Comparison of ENCODE assay signal across 8 cellular contexts in genomic region chr14:61569783-61570182, GRCh38.
DNase-seq lines count a peak whose midpoint lies in the region; ATAC-seq and TF ChIP-seq lines count a peak whose summit lies in the region.

No MANE protein-coding gene starts in this region.

- H2BK5ac ChIP-seq in trophoblast cell (ENCODE audit: low read depth, low read length, poor library complexity) (peak overlapping the region; percentile 90), mesendoderm (ENCODE audit: low read length) (no peak overlapping the region)

- peak overlapping the region; percentile 90 for H3K18ac ChIP-seq in trophoblast cell (ENCODE audit: low read length)
- no peak overlapping the region for H3K18ac ChIP-seq in mesendoderm (ENCODE audit: low read length)

- H3K9ac ChIP-seq in trophoblast cell (ENCODE audit: low read length), result no peak overlapping the region
- H3K9ac ChIP-seq in mesendoderm (ENCODE audit: low read length), result no peak overlapping the region

- TF ChIP-seq POLR2A in ovary (IDR thresholded peaks at IDR 0.05), result no peak

- TF ChIP-seq CTCF in coronary artery (IDR thresholded peaks at IDR 0.05) (no peak), ovary (IDR thresholded peaks at IDR 0.05) (no peak)

- H2BK15ac ChIP-seq in mesendoderm (replicated peaks; ENCODE audit: low read depth), result no peak overlapping the region

- no peak overlapping the region for H2AFZ ChIP-seq in trophoblast cell (ENCODE audit: insufficient read depth, low read length, poor library complexity)

- H3K4me1 ChIP-seq in trophoblast cell (ENCODE audit: control insufficient read depth in 1 of 2, insufficient read depth in 2 of 2, low read length in 2 of 2), result peaks cover 36 to 58% of the 10 kb centered on the region in 2 experiments
- H3K4me1 ChIP-seq in mesendoderm (ENCODE audit: control insufficient read depth, low read depth, low read length), result peaks cover 2% of the 10 kb centered on the region
- H3K4me1 ChIP-seq in ovary (ENCODE audit: insufficient read depth), result peaks cover 9% of the 10 kb centered on the region

- H3K56ac ChIP-seq in mesendoderm (ENCODE audit: low read length), result no peak overlapping the region

- H4K8ac ChIP-seq in trophoblast cell (ENCODE audit: low read depth, low read length) (peak overlapping the region; percentile 57), mesendoderm (ENCODE audit: low read depth, low read length) (no peak overlapping the region)

- H3K27ac ChIP-seq in coronary artery, result peak overlapping the region; percentile 47 to 72
- H3K27ac ChIP-seq in trophoblast cell (ENCODE audit: low read depth, low read length), result peak overlapping the region; percentile 83
- H3K27ac ChIP-seq in mesendoderm (ENCODE audit: low read depth, low read length), result no peak overlapping the region
- no peak overlapping the region for H3K27ac ChIP-seq in ovary

- no peak overlapping the region for H3K4me3 ChIP-seq in coronary artery
- H3K4me3 ChIP-seq in trophoblast cell (ENCODE audit: low read depth, low read length), result no peak overlapping the region
- no peak overlapping the region for H3K4me3 ChIP-seq in mesendoderm (ENCODE audit: low read length)
- H3K4me3 ChIP-seq in ovary, result no peak overlapping the region

- intact Hi-C loops in ovary (cut with DNase I), result loop anchor here in 2 of 4 donors (5.0 to 10.0 kb wide), 2 partner anchors 85 to 848 kb away; no protein-coding TSS in a partner anchor

- H3K79me2 ChIP-seq in trophoblast cell (ENCODE audit: control insufficient read depth, insufficient read depth, low read length, poor library complexity) (peaks cover 13% of the 10 kb centered on the region), mesendoderm (ENCODE audit: control insufficient read depth, insufficient read depth, low read length) (no peaks in the 10 kb centered on the region)

- DNase-seq in HCEC 1CT, result peak; percentile 78
- DNase-seq in SKM-1 treated with dmso at 0.1 percent for 144 hours (lab: John Stamatoyannopoulos, UW; ENCODE audit: unreplicated experiment), result peak; percentile 81
- DNase-seq in coronary artery (ENCODE audit: low spot score), result no peak
- DNase-seq in trophoblast cell, result peak in 1 of 2 donors; percentile 37
- no peak for DNase-seq in inferior parietal cortex (ENCODE audit: extremely low spot score)
- DNase-seq in mesendoderm, result no peak
- no peak for DNase-seq in ovary

- no peak overlapping the region for H4K12ac ChIP-seq in trophoblast cell (ENCODE audit: low read depth, low read length)

- ATAC-seq in GM18498 (IDR thresholded peaks at IDR 0.05; ENCODE audit: unreplicated experiment), result no peak

- H3K4ac ChIP-seq in trophoblast cell (ENCODE audit: low read depth, low read length) (peak overlapping the region; percentile 8), mesendoderm (ENCODE audit: low read depth, low read length) (no peak overlapping the region)

- no peak for TF ChIP-seq EP300 in ovary (IDR thresholded peaks at IDR 0.05)

- H2BK120ac ChIP-seq in trophoblast cell (ENCODE audit: insufficient read depth, low read length, poor library complexity) (peak overlapping the region; percentile 61), mesendoderm (ENCODE audit: low read depth, low read length) (no peak overlapping the region)

- H2AK5ac ChIP-seq in trophoblast cell (ENCODE audit: low read length) (peak overlapping the region; percentile 81), mesendoderm (ENCODE audit: low read length) (no peak overlapping the region)

- H3K79me1 ChIP-seq in trophoblast cell (ENCODE audit: low read length), result peaks cover 65% of the 10 kb centered on the region
- no peaks in the 10 kb centered on the region for H3K79me1 ChIP-seq in mesendoderm (ENCODE audit: low read length)

- no peak overlapping the region for H3K23ac ChIP-seq in trophoblast cell (ENCODE audit: low read length)
- no peak overlapping the region for H3K23ac ChIP-seq in mesendoderm (ENCODE audit: low read length)

- H3K9me3 ChIP-seq in trophoblast cell (ENCODE audit: insufficient read depth, low read depth, low read length), result no peaks in the 10 kb centered on the region
- H3K9me3 ChIP-seq in ovary, result no peaks in the 10 kb centered on the region

- H2BK12ac ChIP-seq in trophoblast cell (ENCODE audit: low read length), result peak overlapping the region; percentile 51

- H3K27me3 ChIP-seq in trophoblast cell (ENCODE audit: insufficient read depth, low read length) (no peaks in the 10 kb centered on the region), mesendoderm (ENCODE audit: insufficient read depth, low read length, poor library complexity) (no peaks in the 10 kb centered on the region), ovary (no peaks in the 10 kb centered on the region)

- H4K5ac ChIP-seq in mesendoderm (ENCODE audit: low read length), result no peak overlapping the region

- peak overlapping the region; percentile 11 for H3K4me2 ChIP-seq in trophoblast cell (ENCODE audit: low read length)
- H3K4me2 ChIP-seq in mesendoderm (ENCODE audit: low read length), result no peak overlapping the region

- no CpG with 5 or more reads among the region's 6 CpGs for WGBS in trophoblast cell (ENCODE audit: extremely low coverage, insufficient coverage, insufficient read length)
- WGBS in mesendoderm (ENCODE audit: extremely low coverage, insufficient coverage, low lambda C conversion rate), result no CpG with 5 or more reads among the region's 6 CpGs
- 90 to 91% (median 90%) methylated on average over 6 of the region's 6 CpGs for WGBS in ovary, 3 donors

- H4K91ac ChIP-seq in trophoblast cell (ENCODE audit: low read depth, low read length), result peak overlapping the region; percentile 82

- H3K14ac ChIP-seq in trophoblast cell (ENCODE audit: low read length), result peak overlapping the region; percentile 38

- no peaks in the 10 kb centered on the region for H3K36me3 ChIP-seq in trophoblast cell (ENCODE audit: control insufficient read depth in 1 of 2, insufficient read depth in 2 of 2, low read length in 2 of 2)
- H3K36me3 ChIP-seq in mesendoderm (ENCODE audit: control insufficient read depth, insufficient read depth, low read length), result no peaks in the 10 kb centered on the region
- no peaks in the 10 kb centered on the region for H3K36me3 ChIP-seq in ovary

Comparison
In these comparisons a context has a peak if more than half of its experiments do, and no peak if none do; other contexts are left out.
1. DNase-seq: peak in HCEC 1CT (single experiment) and SKM-1 treated with dmso at 0.1 percent for 144 hours (single experiment); none in coronary artery (single experiment), inferior parietal cortex (single experiment), mesendoderm (single experiment) and ovary (0 of 5).
2. H3K27ac ChIP-seq: peak in coronary artery (2 of 2) and trophoblast cell (single experiment); none in mesendoderm (single experiment) and ovary (0 of 2).